In the genomic region with DNA sequence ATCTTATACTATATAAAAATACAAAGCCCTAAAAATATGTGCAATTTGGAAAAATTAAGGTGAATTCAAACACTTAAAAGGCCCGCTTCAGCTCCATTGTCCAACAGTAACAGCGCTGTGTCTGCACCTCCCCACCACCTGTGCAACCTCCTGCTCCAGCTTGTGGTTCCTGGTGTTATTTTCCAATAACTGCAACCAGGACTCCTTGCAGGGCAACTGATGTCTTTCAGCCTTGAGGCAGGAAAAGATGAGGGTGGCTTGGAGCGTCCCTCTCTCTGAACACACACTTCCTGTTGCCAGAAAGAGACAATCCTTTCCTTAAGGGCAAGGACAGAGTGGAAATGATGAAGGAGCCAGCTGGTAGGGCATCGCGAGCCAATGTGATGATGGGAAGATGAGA, we compare ENCODE assay signal across 24 cellular contexts.
DNase-seq lines count a peak whose midpoint lies in the region; FAIRE-seq and TF ChIP-seq lines count a peak whose summit lies in the region.
"Had no signal": no experiment of that assay in that cellular context is flagged by ENCODE, and none has a peak within 500 bp of the region (broad histone marks: within the 10 kb centered on the region; RNA-seq: fewer than 3 reads in every experiment).

No MANE protein-coding gene starts in this region.

- in situ Hi-C loops in G401 (cut with HindIII; ENCODE audit: low sequenced_read_pairs) = no loop called here

- H3K4me3 ChIP-seq in coronary artery = no peak overlapping the region
- H3K4me3 ChIP-seq: BLaER1, GM12878, HAP-1 had no signal

- no peak for FAIRE-seq in GM12892 (lab: Jason Lieb, UNC)
- FAIRE-seq: A204.1, GM12878, GM18507, H54 had no signal

- no peak for TF ChIP-seq CTCF in coronary artery (IDR thresholded peaks at IDR 0.05)

- peak; percentile 53 for DNase-seq in NCI-H2171 treated with DMSO at 0.1 percent for 48 hours (lab: John Stamatoyannopoulos, UW)
- no peak for DNase-seq in NCI-H2171 (lab: John Stamatoyannopoulos, UW)
- peak; percentile 69 for DNase-seq in G401 (ENCODE audit: low spot score)
- peak; percentile 24 for DNase-seq in coronary artery (ENCODE audit: low spot score)
- peak; percentile 43 for DNase-seq in mesenteric fat pad (ENCODE audit: low spot score)
- no peak for DNase-seq in HPDE6-E6E7 (ENCODE audit: extremely low spot score)
- DNase-seq in GM12892 (ENCODE audit: insufficient read length) = no peak
- DNase-seq in NCI-H2107 (lab: John Stamatoyannopoulos, UW) = no peak
- DNase-seq: Caco-2; CD4-positive, CD25-positive, alpha-beta regulatory T cell; CD8-positive, alpha-beta T cell; DMS153; DND-41; GDM1; GOT3; HFFc6 had no signal

- no peak for TF ChIP-seq POLR2A in GM12892 (IDR thresholded peaks at IDR 0.05; ENCODE audit: low read depth, low read length)

- no peak overlapping the region for H3K27ac ChIP-seq in coronary artery
- H3K27ac ChIP-seq: 22Rv1, BLaER1, C4-2B had no signal

Comparison
In these comparisons a context has a peak if more than half of its experiments do, and no peak if none do; other contexts are left out.
1. DNase-seq: peak in NCI-H2171 treated with DMSO at 0.1 percent for 48 hours (single experiment), G401 (single experiment), coronary artery (single experiment) and mesenteric fat pad (single experiment); none in NCI-H2171 (single experiment), HPDE6-E6E7 (single experiment), GM12892 (single experiment) and NCI-H2107 (single experiment).